In the genomic region with DNA sequence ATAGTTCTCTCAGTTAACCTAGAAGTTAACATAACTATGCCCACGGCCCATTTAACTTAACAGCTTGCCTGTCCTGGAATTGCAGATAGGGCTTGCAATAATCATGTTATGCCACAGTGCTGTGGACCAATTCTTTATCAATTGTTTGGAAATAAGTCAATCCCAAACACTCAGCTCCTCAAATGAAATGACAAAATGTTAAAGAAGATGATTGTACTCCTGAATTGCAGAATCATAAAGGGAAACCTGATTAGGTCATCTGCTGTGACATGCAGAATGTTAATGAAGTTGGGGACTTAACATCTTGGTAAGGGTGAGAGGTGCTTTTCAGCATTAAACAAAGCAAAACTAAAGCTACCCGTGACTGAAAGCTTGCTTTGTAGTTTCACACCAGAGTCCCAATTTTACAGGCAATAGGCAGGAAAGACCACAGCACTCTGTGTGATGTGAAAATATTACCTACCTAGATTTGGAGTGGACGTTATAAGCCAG, we compare ENCODE assay signal across 1 cellular context.
TF ChIP-seq lines count a peak whose summit lies in the region.

No MANE protein-coding gene starts in this region.

TF ChIP-seq in WTC11, 78 proteins besides CTCF, POLR2A, EP300 and RAD21 (continued from another document):
- TF ChIP-seq, protein P1, sequence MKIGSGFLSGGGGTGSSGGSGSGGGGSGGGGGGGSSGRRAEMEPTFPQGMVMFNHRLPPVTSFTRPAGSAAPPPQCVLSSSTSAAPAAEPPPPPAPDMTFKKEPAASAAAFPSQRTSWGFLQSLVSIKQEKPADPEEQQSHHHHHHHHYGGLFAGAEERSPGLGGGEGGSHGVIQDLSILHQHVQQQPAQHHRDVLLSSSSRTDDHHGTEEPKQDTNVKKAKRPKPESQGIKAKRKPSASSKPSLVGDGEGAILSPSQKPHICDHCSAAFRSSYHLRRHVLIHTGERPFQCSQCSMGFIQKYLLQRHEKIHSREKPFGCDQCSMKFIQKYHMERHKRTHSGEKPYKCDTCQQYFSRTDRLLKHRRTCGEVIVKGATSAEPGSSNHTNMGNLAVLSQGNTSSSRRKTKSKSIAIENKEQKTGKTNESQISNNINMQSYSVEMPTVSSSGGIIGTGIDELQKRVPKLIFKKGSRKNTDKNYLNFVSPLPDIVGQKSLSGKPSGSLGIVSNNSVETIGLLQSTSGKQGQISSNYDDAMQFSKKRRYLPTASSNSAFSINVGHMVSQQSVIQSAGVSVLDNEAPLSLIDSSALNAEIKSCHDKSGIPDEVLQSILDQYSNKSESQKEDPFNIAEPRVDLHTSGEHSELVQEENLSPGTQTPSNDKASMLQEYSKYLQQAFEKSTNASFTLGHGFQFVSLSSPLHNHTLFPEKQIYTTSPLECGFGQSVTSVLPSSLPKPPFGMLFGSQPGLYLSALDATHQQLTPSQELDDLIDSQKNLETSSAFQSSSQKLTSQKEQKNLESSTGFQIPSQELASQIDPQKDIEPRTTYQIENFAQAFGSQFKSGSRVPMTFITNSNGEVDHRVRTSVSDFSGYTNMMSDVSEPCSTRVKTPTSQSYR (CRISPR knock-in tag; IDR thresholded peaks at IDR 0.05), result no peak
- TF ChIP-seq ZNF219 (CRISPR knock-in tag; IDR thresholded peaks at IDR 0.05; ENCODE audit: borderline replicate concordance) (no peak), EMX1 (CRISPR knock-in tag; IDR thresholded peaks at IDR 0.05) (no peak), GTF2I (CRISPR knock-in tag; conservative IDR thresholded peaks at IDR 0.05) (no peak), PRRX2 (CRISPR knock-in tag; IDR thresholded peaks at IDR 0.05) (no peak), TEAD1 (CRISPR knock-in tag; IDR thresholded peaks at IDR 0.05) (0 out of 2 replicates have a peak, but pooled peaks have one; percentile 15)
- TF ChIP-seq, protein P2, sequence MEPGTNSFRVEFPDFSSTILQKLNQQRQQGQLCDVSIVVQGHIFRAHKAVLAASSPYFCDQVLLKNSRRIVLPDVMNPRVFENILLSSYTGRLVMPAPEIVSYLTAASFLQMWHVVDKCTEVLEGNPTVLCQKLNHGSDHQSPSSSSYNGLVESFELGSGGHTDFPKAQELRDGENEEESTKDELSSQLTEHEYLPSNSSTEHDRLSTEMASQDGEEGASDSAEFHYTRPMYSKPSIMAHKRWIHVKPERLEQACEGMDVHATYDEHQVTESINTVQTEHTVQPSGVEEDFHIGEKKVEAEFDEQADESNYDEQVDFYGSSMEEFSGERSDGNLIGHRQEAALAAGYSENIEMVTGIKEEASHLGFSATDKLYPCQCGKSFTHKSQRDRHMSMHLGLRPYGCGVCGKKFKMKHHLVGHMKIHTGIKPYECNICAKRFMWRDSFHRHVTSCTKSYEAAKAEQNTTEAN (CRISPR knock-in tag; IDR thresholded peaks at IDR 0.05), result 0 out of 2 replicates have a peak, but pooled peaks have one; percentile 25
